21 cellular contexts compared by ENCODE assay signal in genomic region chr22:32909561-32910348, GRCh38.
"Had no signal": no experiment of that assay in that cellular context is flagged by ENCODE, and none has a peak within 500 bp of the region (broad histone marks: within the 10 kb centered on the region; RNA-seq: fewer than 3 reads in every experiment).

No MANE protein-coding gene starts in this region.

- H3K36me3 ChIP-seq: left lung, transverse colon had no signal

- H3K9me3 ChIP-seq: left lung, transverse colon had no signal

- H3K4me3 ChIP-seq: coronary artery, left lung, lung, transverse colon had no signal

- H3K9me3 Mint-ChIP-seq: activated B cell treated with CpG ODN at 0.5 μM for 24 hours; activated naive CD8-positive, alpha-beta T cell treated with anti-CD3 and anti-CD28 coated beads for 36 hours; activated T-cell treated with anti-CD3 and anti-CD28 coated beads, Interleukin-2, amount 50 U/mL, for 24 hours; natural killer cell; stimulated activated naive CD8-positive, alpha-beta T cell treated with anti-CD3 and anti-CD28 coated beads, Interleukin-15, Interleukin-2, amounts not matched to agents 100 ng/mL and 50 ng/mL, for 24 hours had no signal

- H3K27me3 Mint-ChIP-seq: activated B cell treated with CpG ODN at 0.5 μM for 24 hours; activated CD4-positive, alpha-beta T cell treated with anti-CD3 and anti-CD28 coated beads for 36 hours; activated naive CD8-positive, alpha-beta T cell treated with anti-CD3 and anti-CD28 coated beads for 36 hours; activated T-cell treated with anti-CD3 and anti-CD28 coated beads, Interleukin-2, amount 50 U/mL, for 24 hours; stimulated activated naive CD8-positive, alpha-beta T cell treated with anti-CD3 and anti-CD28 coated beads, Interleukin-15, Interleukin-2, amounts not matched to agents 100 ng/mL and 50 ng/mL, for 24 hours had no signal

- H3K4me1 Mint-ChIP-seq: activated B cell treated with CpG ODN at 0.5 μM for 24 hours; activated CD4-positive, alpha-beta T cell treated with anti-CD3 and anti-CD28 coated beads for 36 hours; activated naive CD8-positive, alpha-beta T cell treated with anti-CD3 and anti-CD28 coated beads for 36 hours; natural killer cell had no signal

- H3K27ac ChIP-seq: coronary artery, epithelial cell of prostate, left lung had no signal

- H3K27me3 ChIP-seq: left lung, transverse colon had no signal

- H3K36me3 Mint-ChIP-seq: activated naive CD8-positive, alpha-beta T cell treated with anti-CD3 and anti-CD28 coated beads for 36 hours; natural killer cell had no signal

- H3K27ac Mint-ChIP-seq: activated B cell treated with CpG ODN at 0.5 μM for 24 hours; activated CD4-positive, alpha-beta T cell treated with anti-CD3 and anti-CD28 coated beads for 36 hours; activated naive CD8-positive, alpha-beta T cell treated with anti-CD3 and anti-CD28 coated beads for 36 hours; activated T-cell treated with anti-CD3 and anti-CD28 coated beads, Interleukin-2, amount 50 U/mL, for 24 hours; activated T-helper 2 cell treated with anti-CD3 and anti-CD28 coated beads, Interferon-gamma antibody, Interleukin-2, Interleukin-4, amounts not matched to agents 10 μg/mL and 5 μg/mL and 100 μg/mL, durations not matched to agents 14 hours and 24 hours and 36 hours; natural killer cell; progenitor cell of endocrine pancreas; stimulated activated naive CD8-positive, alpha-beta T cell treated with anti-CD3 and anti-CD28 coated beads, Interleukin-15, Interleukin-2, amounts not matched to agents 100 ng/mL and 50 ng/mL, for 24 hours had no signal

- ATAC-seq: activated CD4-positive, alpha-beta T cell treated with anti-CD3 and anti-CD28 coated beads for 36 hours; left lung; natural killer cell had no signal

- DNase-seq: activated B cell treated with CpG ODN at 0.5 μM for 24 hours; activated CD4-positive, alpha-beta T cell treated with anti-CD3 and anti-CD28 coated beads for 36 hours; activated CD4-positive, alpha-beta T cell treated with anti-CD3 and anti-CD28 coated beads, Interleukin-2, amount 50 U/mL, for 4 hours; activated CD8-positive, alpha-beta memory T cell treated with anti-CD3 and anti-CD28 coated beads for 24 hours; activated CD8-positive, alpha-beta memory T cell treated with anti-CD3 and anti-CD28 coated beads, Interleukin-2, amount 50 U/mL, for 4 hours; activated naive CD4-positive, alpha-beta T cell; activated naive CD8-positive, alpha-beta T cell treated with anti-CD3 and anti-CD28 coated beads for 36 hours; activated T-cell treated with anti-CD3 and anti-CD28 coated beads, Interleukin-2, amount 50 U/mL, for 24 hours; cerebellar nuclear complex; left lung; natural killer cell; stimulated activated CD4-positive, alpha-beta T cell treated with anti-CD3 and anti-CD28 coated beads, Interleukin-12 subunit alpha, Interleukin-12 subunit beta, amount 100 ng/mL, for 4 hours; stimulated activated CD4-positive, alpha-beta T cell treated with anti-CD3 and anti-CD28 coated beads, Interleukin-4, amount 100 ng/mL, for 4 hours; T-helper 9 cell; transverse colon had no signal

- H3K4me3 Mint-ChIP-seq: activated B cell treated with CpG ODN at 0.5 μM for 24 hours; activated CD4-positive, alpha-beta T cell treated with anti-CD3 and anti-CD28 coated beads for 36 hours; activated naive CD8-positive, alpha-beta T cell treated with anti-CD3 and anti-CD28 coated beads for 36 hours; activated T-cell treated with anti-CD3 and anti-CD28 coated beads, Interleukin-2, amount 50 U/mL, for 24 hours; natural killer cell; stimulated activated naive CD8-positive, alpha-beta T cell treated with anti-CD3 and anti-CD28 coated beads, Interleukin-15, Interleukin-2, amounts not matched to agents 100 ng/mL and 50 ng/mL, for 24 hours had no signal

- H3K4me1 ChIP-seq: left lung had no signal
